1 cellular context compared by ENCODE assay signal in the genomic region with DNA sequence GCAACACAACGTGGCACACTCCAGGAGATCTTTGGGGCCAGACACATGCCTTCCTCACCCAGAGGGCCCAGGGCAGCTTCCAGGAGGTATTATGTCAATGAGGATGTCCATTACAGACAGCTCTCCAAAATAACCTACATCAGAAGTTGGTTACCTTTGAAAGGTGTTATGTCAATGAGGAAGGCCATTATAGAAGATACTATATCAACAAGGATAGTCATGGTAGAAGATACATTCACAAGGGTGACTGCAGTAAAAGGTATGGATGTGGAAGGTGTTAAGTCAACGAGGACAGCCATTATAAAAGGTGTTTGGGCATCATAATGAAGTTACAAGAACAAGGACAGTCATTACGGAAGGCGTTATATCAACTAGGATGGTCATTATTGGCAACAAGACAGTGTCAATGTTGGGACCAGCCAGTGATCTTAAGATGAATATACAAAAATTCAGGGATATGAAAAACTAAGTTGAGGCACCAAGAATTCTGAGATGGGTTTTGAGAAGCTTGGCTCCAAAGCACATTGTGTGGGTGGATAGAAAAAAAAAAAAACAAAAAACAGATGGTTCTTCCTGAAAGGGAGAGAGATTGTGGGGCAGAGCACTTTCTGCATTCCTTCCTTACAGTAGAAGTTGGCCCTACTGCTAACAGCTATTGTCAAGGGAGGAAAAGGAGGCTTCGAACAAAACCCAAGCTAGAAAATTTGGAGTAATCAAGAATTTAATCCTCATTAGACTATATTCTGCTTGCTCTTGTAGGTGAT.
TF ChIP-seq lines count a peak whose summit lies in the region.

No MANE protein-coding gene starts in this region.

TF ChIP-seq in HCT116, 20 proteins besides CTCF, POLR2A, EP300 and RAD21 (continued from another document):
- TF ChIP-seq POLR2AphosphoS5 (IDR thresholded peaks at IDR 0.05; ENCODE audit: low read depth, low read length): no peak
- TF ChIP-seq YY1 (IDR thresholded peaks at IDR 0.05; ENCODE audit: extremely low read depth, insufficient replicate concordance, low read depth, low read length): no peak
- TF ChIP-seq SRF (IDR thresholded peaks at IDR 0.05; ENCODE audit: low read depth): no peak
- TF ChIP-seq, protein P1, sequence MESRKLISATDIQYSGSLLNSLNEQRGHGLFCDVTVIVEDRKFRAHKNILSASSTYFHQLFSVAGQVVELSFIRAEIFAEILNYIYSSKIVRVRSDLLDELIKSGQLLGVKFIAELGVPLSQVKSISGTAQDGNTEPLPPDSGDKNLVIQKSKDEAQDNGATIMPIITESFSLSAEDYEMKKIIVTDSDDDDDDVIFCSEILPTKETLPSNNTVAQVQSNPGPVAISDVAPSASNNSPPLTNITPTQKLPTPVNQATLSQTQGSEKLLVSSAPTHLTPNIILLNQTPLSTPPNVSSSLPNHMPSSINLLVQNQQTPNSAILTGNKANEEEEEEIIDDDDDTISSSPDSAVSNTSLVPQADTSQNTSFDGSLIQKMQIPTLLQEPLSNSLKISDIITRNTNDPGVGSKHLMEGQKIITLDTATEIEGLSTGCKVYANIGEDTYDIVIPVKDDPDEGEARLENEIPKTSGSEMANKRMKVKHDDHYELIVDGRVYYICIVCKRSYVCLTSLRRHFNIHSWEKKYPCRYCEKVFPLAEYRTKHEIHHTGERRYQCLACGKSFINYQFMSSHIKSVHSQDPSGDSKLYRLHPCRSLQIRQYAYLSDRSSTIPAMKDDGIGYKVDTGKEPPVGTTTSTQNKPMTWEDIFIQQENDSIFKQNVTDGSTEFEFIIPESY (IDR thresholded peaks at IDR 0.05; ENCODE audit: extremely low read depth, insufficient replicate concordance, low read length): no peak
- TF ChIP-seq, protein P2, sequence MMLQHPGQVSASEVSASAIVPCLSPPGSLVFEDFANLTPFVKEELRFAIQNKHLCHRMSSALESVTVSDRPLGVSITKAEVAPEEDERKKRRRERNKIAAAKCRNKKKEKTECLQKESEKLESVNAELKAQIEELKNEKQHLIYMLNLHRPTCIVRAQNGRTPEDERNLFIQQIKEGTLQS (IDR thresholded peaks at IDR 0.05): no peak
- TF ChIP-seq, protein P3, sequence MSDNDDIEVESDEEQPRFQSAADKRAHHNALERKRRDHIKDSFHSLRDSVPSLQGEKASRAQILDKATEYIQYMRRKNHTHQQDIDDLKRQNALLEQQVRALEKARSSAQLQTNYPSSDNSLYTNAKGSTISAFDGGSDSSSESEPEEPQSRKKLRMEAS (IDR thresholded peaks at IDR 0.05): no peak
- TF ChIP-seq TCF7L2 (IDR thresholded peaks at IDR 0.05; ENCODE audit: borderline replicate concordance, extremely low read depth, insufficient read depth, insufficient read length): no peak
- no peak for TF ChIP-seq ELF1 (IDR thresholded peaks at IDR 0.05; ENCODE audit: borderline replicate concordance, low read depth)
- TF ChIP-seq JUND (IDR thresholded peaks at IDR 0.05): no peak
